Comparison of ENCODE assay signal across 1 cellular context in genomic region chr12:54216580-54217308, GRCh38.
TF ChIP-seq lines count a peak whose summit lies in the region.

No MANE protein-coding gene starts in this region.

TF ChIP-seq in HepG2, 621 proteins besides CTCF, POLR2A, EP300 and RAD21 (continued from another document):
- peak; percentile 33; the same call in 1 of the 2 replicates for TF ChIP-seq ZNF687 (CRISPR knock-in tag; IDR thresholded peaks at IDR 0.05)
